ENCODE assay signal across 9 cellular contexts in genomic region chr2:171416009-171416926, GRCh38. TPM values are rescaled to one million over a fixed set of nuclear protein-coding genes. Genes with fewer than 3 reads are reported as not detected.
DNase-seq lines count a peak whose midpoint lies in the region; ATAC-seq and TF ChIP-seq lines count a peak whose summit lies in the region.
"Had no signal": no experiment of that assay in that cellular context is flagged by ENCODE, and none has a peak within 500 bp of the region (broad histone marks: within the 10 kb centered on the region; RNA-seq: fewer than 3 reads in every experiment).

No MANE protein-coding gene starts in this region.

- H3K27me3 Mint-ChIP-seq in IgD-negative memory B cell: no peaks in the 10 kb centered on the region
- H3K27me3 Mint-ChIP-seq in naive thymus-derived CD4-positive, alpha-beta T cell: no peaks in the 10 kb centered on the region

- intact Hi-C loops in OCI-LY7 (cut with micrococcal nuclease; ENCODE audit: unreplicated experiment): loop anchor here (1.0 kb wide), 6 partner anchors 93 to 443 kb away; no protein-coding TSS in a partner anchor
- intact Hi-C loops in naive thymus-derived CD4-positive, alpha-beta T cell (cut with micrococcal nuclease): loop anchor here (1.0 to 5.0 kb wide), 9 partner anchors 18 to 489 kb away; partner anchors contain the start of genes DCAF17 (in 2 of the 2) and GORASP2 (in 1 of the 2)

- no peaks in the 10 kb centered on the region for H3K27me3 ChIP-seq in esophagus (ENCODE audit: control insufficient read depth in 1 of 2, insufficient read depth in 2 of 2, low read length in 2 of 2)
- H3K27me3 ChIP-seq in naive thymus-derived CD4-positive, alpha-beta T cell (ENCODE audit: control insufficient read depth in 2 of 2, insufficient read depth in 2 of 2, low read length in 2 of 2): no peaks in the 10 kb centered on the region

- peak; percentile 98 for TF ChIP-seq CTCF in OCI-LY7 (conservative IDR thresholded peaks at IDR 0.05; ENCODE audit: low read length)

- H3K4me1 ChIP-seq in OCI-LY7 (ENCODE audit: insufficient read depth, low read length, poor library complexity, severe bottlenecking) (peaks cover 41% of the 10 kb centered on the region), esophagus (ENCODE audit: control insufficient read depth in 2 of 2, insufficient read depth in 2 of 2, low read length in 1 of 2) (no peaks in the 10 kb centered on the region)
- no peaks in the 10 kb centered on the region for H3K4me1 ChIP-seq in naive thymus-derived CD4-positive, alpha-beta T cell (ENCODE audit: control insufficient read depth in 2 of 2, insufficient read depth in 2 of 2, low read length in 2 of 2)

- peak overlapping the region; percentile 53; the same call in 1 of the 2 replicates for H2AFZ ChIP-seq in OCI-LY7 (ENCODE audit: low read length)

- no peaks in the 10 kb centered on the region for H4K20me1 ChIP-seq in OCI-LY7 (ENCODE audit: insufficient read depth, low read length)

- peaks cover 27% of the 10 kb centered on the region; the same call in 1 of the 2 replicates for H3K36me3 ChIP-seq in OCI-LY7 (ENCODE audit: insufficient read depth, low read length)
- no peaks in the 10 kb centered on the region for H3K36me3 ChIP-seq in esophagus (ENCODE audit: control insufficient read depth in 2 of 2, insufficient read depth in 2 of 2, low read length in 1 of 2)
- H3K36me3 ChIP-seq in naive thymus-derived CD4-positive, alpha-beta T cell (ENCODE audit: control insufficient read depth in 2 of 3, insufficient read depth in 3 of 3, low read length in 3 of 3): no peaks in the 10 kb centered on the region

- peak; percentile 87 for ATAC-seq in GM21619 (IDR thresholded peaks at IDR 0.05; ENCODE audit: unreplicated experiment)
- ATAC-seq in naive thymus-derived CD4-positive, alpha-beta T cell: peak; percentile 99
- ATAC-seq in stimulated activated effector memory CD8-positive, alpha-beta T cell treated with anti-CD3 and anti-CD28 coated beads, Interleukin-12 subunit alpha, Interleukin-12 subunit beta, amount 100 ng/mL, for 72 hours: peak; percentile 99

- H3K9me3 ChIP-seq in OCI-LY7 (ENCODE audit: low read length): peaks cover 10% of the 10 kb centered on the region
- no peaks in the 10 kb centered on the region for H3K9me3 ChIP-seq in esophagus (ENCODE audit: control insufficient read depth in 2 of 2, insufficient read depth in 1 of 2, low read depth in 1 of 2, low read length in 1 of 2)
- no peaks in the 10 kb centered on the region for H3K9me3 ChIP-seq in naive thymus-derived CD4-positive, alpha-beta T cell (ENCODE audit: control insufficient read depth in 2 of 3, low read length in 3 of 3)

- peaks cover 3% of the 10 kb centered on the region for H3K36me3 Mint-ChIP-seq in IgD-negative memory B cell
- H3K36me3 Mint-ChIP-seq in naive thymus-derived CD4-positive, alpha-beta T cell: peaks cover 0 to 8% (median 0%) of the 10 kb centered on the region in 5 donors
- no peaks in the 10 kb centered on the region for H3K36me3 Mint-ChIP-seq in stimulated activated effector memory CD8-positive, alpha-beta T cell treated with anti-CD3 and anti-CD28 coated beads, Interleukin-12 subunit alpha, Interleukin-12 subunit beta, amount 100 ng/mL, for 72 hours

- peak; percentile 65 for DNase-seq in DMS79 (lab: John Stamatoyannopoulos, UW)
- peak; percentile 96 for DNase-seq in OCI-LY7 (ENCODE audit: low spot score)
- DNase-seq in activated T-cell treated with anti-CD3 and anti-CD28 coated beads for 4 hours: peak; percentile 65
- DNase-seq in naive thymus-derived CD4-positive, alpha-beta T cell: peak; percentile 29 to 82 (median 75)
- peak; percentile 53 to 83 for DNase-seq in stimulated activated effector memory CD8-positive, alpha-beta T cell treated with anti-CD3 and anti-CD28 coated beads, Interleukin-12 subunit alpha, Interleukin-12 subunit beta, amount 100 ng/mL, for 72 hours (ENCODE audit: low spot score in 2 of 2)

- no peaks in the 10 kb centered on the region for H3K9me2 ChIP-seq in OCI-LY7 (ENCODE audit: insufficient read depth, low read length)

- WGBS in esophagus, 2 donors: 30 to 35% methylated on average over 7 of the region's 7 CpGs

- peaks cover 0 to 1% (median 0%) of the 10 kb centered on the region in 3 donors for H3K9me3 Mint-ChIP-seq in IgD-negative memory B cell
- H3K9me3 Mint-ChIP-seq in naive thymus-derived CD4-positive, alpha-beta T cell: peaks cover 0 to 2% (median 0%) of the 10 kb centered on the region in 11 donors
- no peaks in the 10 kb centered on the region for H3K9me3 Mint-ChIP-seq in stimulated activated effector memory CD8-positive, alpha-beta T cell treated with anti-CD3 and anti-CD28 coated beads, Interleukin-12 subunit alpha, Interleukin-12 subunit beta, amount 100 ng/mL, for 72 hours

- H3K79me2 ChIP-seq in OCI-LY7 (ENCODE audit: insufficient read depth, low read depth, low read length): peaks cover 40% of the 10 kb centered on the region; the same call in 1 of the 2 replicates

- POLR2A ChIA-PET in OCI-LY7 (lab: Charles Lee): interaction anchor here (0.7 to 1.7 kb wide), 13 partner anchors 11 to 498 kb away, joined by 3 to 14 read pairs (median 4); no protein-coding TSS in a partner anchor
- POLR2A ChIA-PET in naive thymus-derived CD4-positive, alpha-beta T cell (lab: Charles Lee): interaction anchor here (0.6 to 2.3 kb wide), 9 partner anchors 9 to 488 kb away, joined by 3 to 14 read pairs (median 3); no protein-coding TSS in a partner anchor

- peaks cover 12 to 19% (median 17%) of the 10 kb centered on the region in 3 donors for H3K4me1 Mint-ChIP-seq in IgD-negative memory B cell
- peaks cover 6 to 22% (median 7%) of the 10 kb centered on the region in 7 donors for H3K4me1 Mint-ChIP-seq in naive thymus-derived CD4-positive, alpha-beta T cell
- peaks cover 18% of the 10 kb centered on the region for H3K4me1 Mint-ChIP-seq in stimulated activated effector memory CD8-positive, alpha-beta T cell treated with anti-CD3 and anti-CD28 coated beads, Interleukin-12 subunit alpha, Interleukin-12 subunit beta, amount 100 ng/mL, for 72 hours

- peak overlapping the region; percentile 41 for H3K4me2 ChIP-seq in OCI-LY7 (ENCODE audit: low read length)

- H3K27ac ChIP-seq in OCI-LY7 (ENCODE audit: low read depth, low read length, poor library complexity, severe bottlenecking) (peak overlapping the region; percentile 62), esophagus (ENCODE audit: low read depth in 2 of 2, low read length in 1 of 2) (peak overlapping the region; percentile 7 to 8)
- no peak overlapping the region for H3K27ac ChIP-seq in naive thymus-derived CD4-positive, alpha-beta T cell (ENCODE audit: low read depth, low read length)

- peak overlapping the region in 2 of 3 donors; percentile 3 to 86 for H3K27ac Mint-ChIP-seq in IgD-negative memory B cell
- peak overlapping the region; percentile 4 to 74 (median 55) for H3K27ac Mint-ChIP-seq in naive thymus-derived CD4-positive, alpha-beta T cell
- H3K27ac Mint-ChIP-seq in stimulated activated effector memory CD8-positive, alpha-beta T cell treated with anti-CD3 and anti-CD28 coated beads, Interleukin-12 subunit alpha, Interleukin-12 subunit beta, amount 100 ng/mL, for 72 hours: peak overlapping the region; percentile 35

- peak overlapping the region in 2 of 4 donors; percentile 42 to 73 for H3K4me3 Mint-ChIP-seq in IgD-negative memory B cell
- no peak overlapping the region for H3K4me3 Mint-ChIP-seq in naive thymus-derived CD4-positive, alpha-beta T cell
- H3K4me3 Mint-ChIP-seq in stimulated activated effector memory CD8-positive, alpha-beta T cell treated with anti-CD3 and anti-CD28 coated beads, Interleukin-12 subunit alpha, Interleukin-12 subunit beta, amount 100 ng/mL, for 72 hours: no peak overlapping the region

- no TSS peak for BruUV-seq in OCI-LY7 (replicated peaks; lab: Mats Ljungman, UMichigan)

- peak overlapping the region; percentile 3 for H3K4me3 ChIP-seq in OCI-LY7 (ENCODE audit: low read depth, low read length, poor library complexity, severe bottlenecking)
- no peak overlapping the region for H3K4me3 ChIP-seq in esophagus (ENCODE audit: low read depth in 1 of 2, low read length in 2 of 2)
- no peak overlapping the region for H3K4me3 ChIP-seq in naive thymus-derived CD4-positive, alpha-beta T cell (ENCODE audit: low read length)
- H3K4me3 ChIP-seq: skin epidermis had no signal

- CTCF ChIA-PET in OCI-LY7 (lab: Charles Lee; ENCODE audit: unreplicated experiment): interaction anchor here (0.6 to 1.6 kb wide), 7 partner anchors 11 to 399 kb away, joined by 3 to 9 read pairs (median 3); no protein-coding TSS in a partner anchor
- CTCF ChIA-PET in naive thymus-derived CD4-positive, alpha-beta T cell (lab: Charles Lee): interaction anchor here (0.5 to 5.4 kb wide), 25 partner anchors 8 to 488 kb away, joined by 3 to 56 read pairs (median 5); partner anchors contain the start of gene GORASP2

RNA-seq across cellular contexts. Expression of gene METTL8, which starts 17.5 kb away (rescaled TPM):
- polyA plus RNA-seq in IgD-negative memory B cell (99.3 TPM), esophagus (10 to 100 TPM; 11.4 to 13.8 TPM)
- 6.9 and 11.8 TPM in 2 replicates for total RNA-seq in OCI-LY7 (2014; rRNA removed; shearing (Covaris generic))
- total RNA-seq in OCI-LY7 (2022): 28.3 and 33.0 TPM in 2 replicates
- total RNA-seq in naive thymus-derived CD4-positive, alpha-beta T cell: 10 to 100 TPM; 11.8 to 21.6 (median 14.8) TPM
- 10 to 100 TPM; 15.7 to 15.9 TPM for polyA plus RNA-seq in naive thymus-derived CD4-positive, alpha-beta T cell

RNA-seq across cellular contexts. Expression of gene DCAF17, which starts 17.8 kb away (rescaled TPM):
- 13.3 TPM for polyA plus RNA-seq in IgD-negative memory B cell
- 24.1 and 25.9 TPM in 2 replicates for total RNA-seq in OCI-LY7 (2014; rRNA removed; shearing (Covaris generic))
- 39.8 and 40.9 TPM in 2 replicates for total RNA-seq in OCI-LY7 (2022)
- 1 to 10 TPM; 2.5 to 3.3 TPM for polyA plus RNA-seq in esophagus
- total RNA-seq in naive thymus-derived CD4-positive, alpha-beta T cell: 10 to 100 TPM; 19.0 to 40.3 (median 23.7) TPM
- 10 to 100 TPM; 12.7 to 13.6 TPM for polyA plus RNA-seq in naive thymus-derived CD4-positive, alpha-beta T cell
